Comparison of ENCODE assay signal across 33 cellular contexts in the genomic region with DNA sequence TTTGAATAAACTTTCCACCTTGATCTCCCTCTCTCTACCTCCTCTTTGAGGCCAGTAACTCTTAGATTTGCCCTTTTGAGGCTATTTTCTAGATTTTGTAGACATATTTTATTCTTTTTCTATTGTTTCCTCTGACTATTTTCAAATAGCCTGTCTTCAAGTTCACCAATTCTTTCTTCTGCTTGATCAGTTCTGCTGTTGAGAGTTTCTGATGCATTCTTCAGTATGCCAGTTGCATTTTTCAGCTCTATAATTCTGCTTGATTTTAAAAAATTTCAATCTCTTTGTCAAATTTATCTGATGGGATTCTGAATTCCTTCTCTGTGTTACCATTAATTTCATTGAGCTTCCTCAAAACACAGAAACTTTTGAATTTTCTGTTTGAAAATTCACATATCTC.
"Had no signal": no experiment of that assay in that cellular context is flagged by ENCODE, and none has a peak within 500 bp of the region (broad histone marks: within the 10 kb centered on the region; RNA-seq: fewer than 3 reads in every experiment).

No MANE protein-coding gene starts in this region.

- DNase-seq: activated effector memory CD4-positive, alpha-beta T cell treated with anti-CD3 and anti-CD28 coated beads, Interleukin-2, amount 50 U/mL, for 16 hours; activated effector memory CD4-positive, alpha-beta T cell treated with Interleukin-2 at 50 U/mL for 16 hours; activated gamma-delta T cell; activated gamma-delta T cell treated with Interleukin-2 at 50 U/mL for 16 hours; activated naive CD4-positive, alpha-beta T cell; activated naive CD4-positive, alpha-beta T cell treated with anti-CD3 and anti-CD28 coated beads for 36 hours; activated naive CD4-positive, alpha-beta T cell treated with anti-CD3 and anti-CD28 coated beads, Interleukin-2, amount 10 ng/mL, durations not matched to agents 7 days and 5 days; activated naive CD4-positive, alpha-beta T cell treated with anti-CD3 and anti-CD28 coated beads, Interleukin-2, amount 50 U/mL, for 16 hours; activated naive CD4-positive, alpha-beta T cell treated with Interleukin-2 at 50 U/mL for 16 hours; activated naive CD8-positive, alpha-beta T cell treated with anti-CD3 and anti-CD28 coated beads for 36 hours; activated naive CD8-positive, alpha-beta T cell treated with anti-CD3 and anti-CD28 coated beads, Interleukin-2, amount 10 ng/mL, durations not matched to agents 7 days and 5 days; activated naive CD8-positive, alpha-beta T cell treated with anti-CD3 and anti-CD28 coated beads, Interleukin-2, amount 50 U/mL, for 24 hours; activated T-cell treated with anti-CD3 and anti-CD28 coated beads, Interleukin-2, amount 50 U/mL, for 24 hours; activated T-cell treated with anti-CD3 and anti-CD28 coated beads, Interleukin-2, amount 50 U/mL, for 4 hours; activated T-cell treated with anti-CD3 and anti-CD28 coated beads, Interleukin-2, amount 50 U/mL, for 48 hours; activated T-cell treated with anti-CD3 and anti-CD28 coated beads, Interleukin-2, amount 50 U/mL, for 72 hours; adrenal gland; amniotic stem cell; amygdala; anterior cingulate cortex; aorta; body of pancreas; brain microvascular endothelial cell; caudate nucleus; central memory CD4-positive, alpha-beta T cell; cerebellar nuclear complex had no signal

- H3K4me3 ChIP-seq: adrenal gland, ascending aorta, body of pancreas, breast epithelium, cardiac muscle cell had no signal

- ATAC-seq: activated naive CD4-positive, alpha-beta T cell treated with anti-CD3 and anti-CD28 coated beads, Interleukin-2, amount 50 U/mL, for 72 hours; activated naive CD8-positive, alpha-beta T cell treated with anti-CD3 and anti-CD28 coated beads, Interleukin-2, amount 50 U/mL, for 24 hours; activated T-cell treated with anti-CD3 and anti-CD28 coated beads, Interleukin-2, amount 50 U/mL, for 4 hours; activated T-cell treated with anti-CD3 and anti-CD28 coated beads, Interleukin-2, amount 50 U/mL, for 72 hours; activated T-helper 17 cell treated with anti-CD3 and anti-CD28 coated beads, Interleukin-2, amount 50 U/mL, for 72 hours; body of pancreas had no signal

- FAIRE-seq: astrocyte, bronchial epithelial cell had no signal

- H3K4me1 ChIP-seq: adrenal gland, ascending aorta, breast epithelium had no signal

- H3K9me3 ChIP-seq: adrenal gland, body of pancreas had no signal

- H3K27me3 ChIP-seq: adrenal gland, ascending aorta, body of pancreas, brain microvascular endothelial cell, breast epithelium, cardiac muscle cell had no signal

- H3K27ac ChIP-seq: adrenal gland, ascending aorta, body of pancreas, brain microvascular endothelial cell, breast epithelium, cardiac muscle cell had no signal

- H3K36me3 ChIP-seq: adrenal gland, ascending aorta, brain microvascular endothelial cell, breast epithelium, cardiac muscle cell had no signal
